In genomic region chr1:28248273-28249012, GRCh38 we compare ENCODE assay signal across 2 cellular contexts.
TF ChIP-seq lines count a peak whose summit lies in the region.

No MANE protein-coding gene starts in this region.

TF ChIP-seq in HEK293, 187 proteins besides CTCF, POLR2A, EP300 and RAD21 (continued from another document):
- no peak for TF ChIP-seq BCL11A (tag by site-specific recombination; IDR thresholded peaks at IDR 0.05; ENCODE audit: low read depth)
TF ChIP-seq in HEK293: peak in this region for 17.

TF ChIP-seq in HepG2, 621 proteins besides CTCF, POLR2A, EP300 and RAD21 (continued from another document and continues in another):
- no peak for TF ChIP-seq ARID4A (CRISPR knock-in tag; IDR thresholded peaks at IDR 0.05; ENCODE audit: borderline replicate concordance)
- TF ChIP-seq PHB2 (IDR thresholded peaks at IDR 0.05; ENCODE audit: partially characterized antibody) = no peak
- TF ChIP-seq PLSCR1 (CRISPR knock-in tag; IDR thresholded peaks at IDR 0.05; ENCODE audit: borderline replicate concordance) = no peak
- TF ChIP-seq IKZF5 (CRISPR knock-in tag; IDR thresholded peaks at IDR 0.05) = no peak
- no peak for TF ChIP-seq EHMT2 (IDR thresholded peaks at IDR 0.05; ENCODE audit: borderline replicate concordance, low read depth, low read length)
- TF ChIP-seq UBTF (CRISPR knock-in tag; IDR thresholded peaks at IDR 0.05) = no peak
- TF ChIP-seq CBFB (CRISPR knock-in tag; IDR thresholded peaks at IDR 0.05) = 0 out of 2 replicates have a peak, but pooled peaks have one; percentile 16
- TF ChIP-seq MTA1 (CRISPR knock-in tag; IDR thresholded peaks at IDR 0.05; ENCODE audit: borderline replicate concordance) = no peak
- TF ChIP-seq FLYWCH1 (CRISPR knock-in tag; IDR thresholded peaks at IDR 0.05) = no peak
- TF ChIP-seq ZNF337 (CRISPR knock-in tag; IDR thresholded peaks at IDR 0.05; ENCODE audit: borderline replicate concordance, low read depth) = peak; percentile 26; the same call in 1 of the 2 replicates
- no peak for TF ChIP-seq SNRNP70 (IDR thresholded peaks at IDR 0.05; ENCODE audit: low read depth, low read length)
- TF ChIP-seq CBX2 (IDR thresholded peaks at IDR 0.05; ENCODE audit: low read depth, low read length) = no peak
- no peak for TF ChIP-seq CBX2 (CRISPR knock-in tag; IDR thresholded peaks at IDR 0.05; ENCODE audit: low read depth)
- TF ChIP-seq ZNF737 (CRISPR knock-in tag; IDR thresholded peaks at IDR 0.05; ENCODE audit: borderline replicate concordance) = no peak
- TF ChIP-seq SPEN (CRISPR knock-in tag; IDR thresholded peaks at IDR 0.05; ENCODE audit: low read depth) = 0 out of 2 replicates have a peak, but pooled peaks have one; percentile 36
- no peak for TF ChIP-seq ZNF691 (CRISPR knock-in tag; IDR thresholded peaks at IDR 0.05; ENCODE audit: borderline replicate concordance, low read depth)
- no peak for TF ChIP-seq ZFP36L1 (CRISPR knock-in tag; IDR thresholded peaks at IDR 0.05)
- no peak for TF ChIP-seq ZNF432 (CRISPR knock-in tag; IDR thresholded peaks at IDR 0.05; ENCODE audit: borderline replicate concordance)
- peak; percentile 50; the same call in 1 of the 2 replicates for TF ChIP-seq ZBED4 (CRISPR knock-in tag; IDR thresholded peaks at IDR 0.05; ENCODE audit: borderline replicate concordance)
- no peak for TF ChIP-seq KDM2A (CRISPR knock-in tag; IDR thresholded peaks at IDR 0.05; ENCODE audit: borderline replicate concordance, low read depth)
- TF ChIP-seq ZSCAN20 (CRISPR knock-in tag; IDR thresholded peaks at IDR 0.05; ENCODE audit: borderline replicate concordance) = no peak
- 0 out of 2 replicates have a peak, but pooled peaks have one; percentile 31 for TF ChIP-seq ZHX1 (CRISPR knock-in tag; IDR thresholded peaks at IDR 0.05; ENCODE audit: low read depth)
- no peak for TF ChIP-seq GFI1 (CRISPR knock-in tag; IDR thresholded peaks at IDR 0.05; ENCODE audit: borderline replicate concordance)
- no peak for TF ChIP-seq BRCA1 (CRISPR knock-in tag; IDR thresholded peaks at IDR 0.05)
- no peak for TF ChIP-seq YEATS2 (CRISPR knock-in tag; IDR thresholded peaks at IDR 0.05; ENCODE audit: borderline replicate concordance)
- TF ChIP-seq TBX3 (IDR thresholded peaks at IDR 0.05; ENCODE audit: borderline replicate concordance) = no peak
- no peak for TF ChIP-seq HNRNPUL1 (IDR thresholded peaks at IDR 0.05; ENCODE audit: low read depth, low read length)
- TF ChIP-seq SALL2 (CRISPR knock-in tag; IDR thresholded peaks at IDR 0.05) = no peak
- TF ChIP-seq ZNF780A (CRISPR knock-in tag; IDR thresholded peaks at IDR 0.05) = no peak
- TF ChIP-seq ZFP82 (CRISPR knock-in tag; IDR thresholded peaks at IDR 0.05; ENCODE audit: borderline replicate concordance) = no peak
- no peak for TF ChIP-seq IRF9 (CRISPR knock-in tag; IDR thresholded peaks at IDR 0.05; ENCODE audit: borderline replicate concordance)
- TF ChIP-seq CERS6 (CRISPR knock-in tag; IDR thresholded peaks at IDR 0.05) = no peak
- TF ChIP-seq BRF2 (CRISPR knock-in tag; IDR thresholded peaks at IDR 0.05) = no peak
- TF ChIP-seq FOXO4 (CRISPR knock-in tag; conservative IDR thresholded peaks at IDR 0.05) = no peak
